In the genomic region with DNA sequence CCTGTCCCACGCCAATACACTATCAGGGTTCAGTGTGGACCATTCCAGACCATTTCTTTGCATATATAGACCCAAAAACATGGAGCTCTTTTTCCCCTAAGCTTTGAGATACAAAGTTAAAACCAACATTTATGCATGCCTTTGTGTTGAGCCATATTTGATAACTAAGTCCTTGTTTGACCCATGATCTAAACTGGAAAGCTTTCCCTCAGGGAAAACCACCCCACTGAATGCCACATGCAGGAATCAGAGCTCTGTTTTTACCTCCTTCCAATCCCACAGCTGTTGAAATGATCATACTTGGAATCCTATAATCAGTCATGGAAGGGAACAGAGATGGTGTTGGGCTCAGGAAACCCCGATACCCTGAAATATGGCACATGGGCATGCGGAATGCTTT, we compare ENCODE assay signal across 18 cellular contexts. TPM values are rescaled to one million over a fixed set of nuclear protein-coding genes. Genes with fewer than 3 reads are reported as not detected.
DNase-seq lines count a peak whose midpoint lies in the region; ATAC-seq, FAIRE-seq and TF ChIP-seq lines count a peak whose summit lies in the region.
"Had no signal": no experiment of that assay in that cellular context is flagged by ENCODE, and none has a peak within 500 bp of the region (broad histone marks: within the 10 kb centered on the region; RNA-seq: fewer than 3 reads in every experiment).

No MANE protein-coding gene starts in this region.

- FAIRE-seq in K562 (lab: Jason Lieb, UNC) = no peak

- H3K4me1 ChIP-seq in K562 (replicated peaks in 1 of 2; ENCODE audit: control insufficient read depth in 2 of 2, insufficient read depth in 2 of 2, low read length in 2 of 2) = no peaks in the 10 kb centered on the region
- H3K4me1 ChIP-seq: gastrocnemius medialis had no signal

- POLR2A ChIA-PET in AG04450 (lab: Yijun Ruan, JAX) = interaction anchor here (0.6 to 1.3 kb wide), 3 partner anchors 105 to 291 kb away, joined by 3 to 4 read pairs (median 3); no protein-coding TSS in a partner anchor
- POLR2A ChIA-PET in K562 (lab: Yijun Ruan, JAX) = interaction anchor here (0.7 to 1.5 kb wide), 2 partner anchors 251 to 266 kb away, joined by 3 to 6 read pairs; no protein-coding TSS in a partner anchor

- H3K4me2 ChIP-seq in K562 (ENCODE audit: insufficient read depth, low read length) = no peak overlapping the region

- TF ChIP-seq EP300 in K562 (IDR thresholded peaks at IDR 0.05; ENCODE audit: low read length) = no peak

- no peaks in the 10 kb centered on the region for H3K36me3 ChIP-seq in K562 (ENCODE audit: control insufficient read depth, insufficient read depth, low read length)
- H3K36me3 ChIP-seq: gastrocnemius medialis had no signal

- in situ Hi-C loops in K562 (cut with MboI) = loop anchor here (25.0 kb wide), 1 partner anchor 641 kb away; no protein-coding TSS in a partner anchor

- 27% methylated on average over 3 of the region's 3 CpGs for WGBS in K562 (ENCODE audit: insufficient coverage, low coverage, missing lambda C conversion rate)

- H3K9me1 ChIP-seq in K562 (ENCODE audit: control insufficient read depth, insufficient read depth, low read length) = no peaks in the 10 kb centered on the region

- no peaks in the 10 kb centered on the region for H4K20me1 ChIP-seq in K562 (replicated peaks; ENCODE audit: control insufficient read depth, insufficient read depth, low read length)

- no peak overlapping the region for H3K9ac ChIP-seq in K562 (ENCODE audit: insufficient read depth in 1 of 2, low read depth in 2 of 2, low read length in 2 of 2)

- DNase-seq in AG04450 (ENCODE audit: low read depth, low spot score) = peak; percentile 56
- DNase-seq in HFFc6 = peak; percentile 30
- DNase-seq in K562 (ENCODE audit: extremely low read depth in 1 of 4, low spot score in 3 of 4) = no peak
- no peak for DNase-seq in mesothelial cell of epicardium (ENCODE audit: low spot score in 2 of 2, unreplicated experiment in 2 of 2)
- DNase-seq in activated CD8-positive, alpha-beta memory T cell treated with anti-CD3 and anti-CD28 coated beads, Interleukin-2, amount 50 U/mL, for 4 hours = no peak
- no peak for DNase-seq in effector CD8-positive, alpha-beta T cell (lab: John Stamatoyannopoulos, UW)
- DNase-seq in HuH-7.5 (ENCODE audit: low spot score) = no peak
- DNase-seq in superior temporal gyrus (ENCODE audit: extremely low spot score) = no peak
- DNase-seq: activated CD4-positive, alpha-beta T cell treated with anti-CD3 and anti-CD28 coated beads, Interleukin-2, amount 10 ng/mL, durations not matched to agents 7 days and 5 days; activated naive CD4-positive, alpha-beta T cell treated with anti-CD3 and anti-CD28 coated beads, Interleukin-2, amount 10 ng/mL, durations not matched to agents 7 days and 5 days; effector memory CD8-positive, alpha-beta T cell; gastrocnemius medialis; H7; MM.1S; NCI-H187 treated with DMSO at 0.1 percent for 48 hours; NCI-H510A; OCI-M1 had no signal

- no peaks in the 10 kb centered on the region for H3K79me2 ChIP-seq in K562 (ENCODE audit: control insufficient read depth, insufficient read depth, low read length)

- H3K27ac Mint-ChIP-seq in HFFc6 = 0 out of 2 replicates have a peak overlapping the region, but pooled peaks have one; percentile 22
- peak overlapping the region; percentile 88 for H3K27ac Mint-ChIP-seq in mesothelial cell of epicardium
- H3K27ac Mint-ChIP-seq: activated CD4-positive, alpha-beta T cell treated with anti-CD3 and anti-CD28 coated beads, Interleukin-2, amount 10 ng/mL, durations not matched to agents 7 days and 5 days; activated naive CD4-positive, alpha-beta T cell treated with anti-CD3 and anti-CD28 coated beads, Interleukin-2, amount 10 ng/mL, durations not matched to agents 7 days and 5 days; effector memory CD8-positive, alpha-beta T cell had no signal

- TF ChIP-seq CTCF in AG04450 (IDR thresholded peaks at IDR 0.05; ENCODE audit: low read depth, low read length) = no peak
- TF ChIP-seq CTCF in HFFc6 (IDR thresholded peaks at IDR 0.05) = no peak
- TF ChIP-seq CTCF in K562 (IDR thresholded peaks at IDR 0.05 in 2 of 3, conservative IDR thresholded peaks at IDR 0.05 in 1 of 3; ENCODE audit: insufficient read depth in 2 of 3, low read depth in 1 of 3, low read length in 3 of 3) = no peak
- no peak for TF ChIP-seq CTCF in mesothelial cell of epicardium (IDR thresholded peaks at IDR 0.05; ENCODE audit: unreplicated experiment)

- H3K27ac ChIP-seq in AG04450 (ENCODE audit: low read depth, low read length) (peak overlapping the region; percentile 48), K562 (ENCODE audit: extremely low read depth, low read depth, low read length) (no peak overlapping the region)
- H3K27ac ChIP-seq: gastrocnemius medialis had no signal

- H3K9me3 Mint-ChIP-seq in HFFc6 (no peaks in the 10 kb centered on the region), mesothelial cell of epicardium (no peaks in the 10 kb centered on the region)
- H3K9me3 Mint-ChIP-seq: activated CD4-positive, alpha-beta T cell treated with anti-CD3 and anti-CD28 coated beads, Interleukin-2, amount 10 ng/mL, durations not matched to agents 7 days and 5 days; activated naive CD4-positive, alpha-beta T cell treated with anti-CD3 and anti-CD28 coated beads, Interleukin-2, amount 10 ng/mL, durations not matched to agents 7 days and 5 days; central memory CD8-positive, alpha-beta T cell; effector memory CD8-positive, alpha-beta T cell had no signal

- intact Hi-C loops in K562 (cut with micrococcal nuclease) = no loop called here

- H3K4me3 Mint-ChIP-seq in HFFc6 = peak overlapping the region; percentile 35; the same call in 1 of the 2 replicates
- H3K4me3 Mint-ChIP-seq in mesothelial cell of epicardium = no peak overlapping the region
- H3K4me3 Mint-ChIP-seq: activated CD4-positive, alpha-beta T cell treated with anti-CD3 and anti-CD28 coated beads, Interleukin-2, amount 10 ng/mL, durations not matched to agents 7 days and 5 days; activated naive CD4-positive, alpha-beta T cell treated with anti-CD3 and anti-CD28 coated beads, Interleukin-2, amount 10 ng/mL, durations not matched to agents 7 days and 5 days; central memory CD8-positive, alpha-beta T cell; effector memory CD8-positive, alpha-beta T cell had no signal

- H3K4me3 ChIP-seq in AG04450 (ENCODE audit: low read depth, low read length) (no peak overlapping the region), K562 (no peak overlapping the region)
- H3K4me3 ChIP-seq: gastrocnemius medialis had no signal

- BruUV-seq in K562 (replicated peaks; lab: Mats Ljungman, UMichigan) = no TSS peak

- no peak for ATAC-seq in K562
- ATAC-seq: effector memory CD8-positive, alpha-beta T cell; gastrocnemius medialis had no signal

- peaks cover 20% of the 10 kb centered on the region for H3K4me1 Mint-ChIP-seq in HFFc6 (ENCODE audit: low read depth)
- peaks cover 28% of the 10 kb centered on the region for H3K4me1 Mint-ChIP-seq in mesothelial cell of epicardium
- H3K4me1 Mint-ChIP-seq: activated CD4-positive, alpha-beta T cell treated with anti-CD3 and anti-CD28 coated beads, Interleukin-2, amount 10 ng/mL, durations not matched to agents 7 days and 5 days; activated naive CD4-positive, alpha-beta T cell treated with anti-CD3 and anti-CD28 coated beads, Interleukin-2, amount 10 ng/mL, durations not matched to agents 7 days and 5 days; central memory CD8-positive, alpha-beta T cell had no signal

- H3K27me3 Mint-ChIP-seq in HFFc6 (ENCODE audit: insufficient read depth) = peaks cover 4% of the 10 kb centered on the region; the same call in 1 of the 2 replicates
- H3K27me3 Mint-ChIP-seq in mesothelial cell of epicardium (ENCODE audit: low read depth) = no peaks in the 10 kb centered on the region

- H3K36me3 Mint-ChIP-seq in HFFc6 (ENCODE audit: low read depth) (no peaks in the 10 kb centered on the region), mesothelial cell of epicardium (no peaks in the 10 kb centered on the region)
- H3K36me3 Mint-ChIP-seq: activated naive CD4-positive, alpha-beta T cell treated with anti-CD3 and anti-CD28 coated beads, Interleukin-2, amount 10 ng/mL, durations not matched to agents 7 days and 5 days had no signal

- no peak for TF ChIP-seq RAD21 in K562 (CRISPR knock-in tag; conservative IDR thresholded peaks at IDR 0.05 in 1 of 2, IDR thresholded peaks at IDR 0.05 in 1 of 2)

- H3K9me3 ChIP-seq in AG04450 (ENCODE audit: control insufficient read depth, insufficient read depth, low read length) (no peaks in the 10 kb centered on the region), K562 (replicated peaks; ENCODE audit: control insufficient read depth, insufficient read depth, low read depth, low read length) (no peaks in the 10 kb centered on the region)
- H3K9me3 ChIP-seq: gastrocnemius medialis had no signal

- no peak overlapping the region for H2AFZ ChIP-seq in K562 (ENCODE audit: low read depth, low read length)

- H3K27me3 ChIP-seq in AG04450 (ENCODE audit: control insufficient read depth, insufficient read depth, low read length) (no peaks in the 10 kb centered on the region), K562 (ENCODE audit: control insufficient read depth in 2 of 2, insufficient read depth in 2 of 2, low read length in 2 of 2) (peaks cover 22 to 33% of the 10 kb centered on the region in 2 experiments)

- CTCF ChIA-PET in AG04450 (lab: Charles Lee) = interaction anchor here (0.5 to 2.1 kb wide), 8 partner anchors 12 to 328 kb away, joined by 3 to 15 read pairs (median 4); no protein-coding TSS in a partner anchor
- CTCF ChIA-PET in K562 (lab: Yijun Ruan, JAX; ENCODE audit: low intra/inter-chr PET ratio) = no interaction called here

- TF ChIP-seq POLR2A in K562 (conservative IDR thresholded peaks at IDR 0.05) = no peak

RNA-seq across cellular contexts. Expression of a gene that starts 14.8 kb away (rescaled TPM):
- polyA plus RNA-seq in AG04450 (2011; rRNA removed) (1.5 and 2.4 TPM in 2 replicates), K562 (2011; rRNA removed) (not detected in 2 replicates), K562 (2014; fragmentation: Illumina TruSeq; extraction: Trizol) (not detected in 2 replicates), K562 (2014; fragmentation: Nextera tagmentation; extraction: Ambion mirVana) (not detected), K562 (2014; rRNA removed) (not detected in 2 replicates)
- 1.7 and 2.0 TPM in 2 replicates for polyA minus RNA-seq in AG04450 (2011; rRNA and poly(A)+ RNA removed)
- 1 to 10 TPM; 1.3 to 2.0 (median 1.6) TPM for total RNA-seq in HFFc6 (2021; fragmentation: NEBNext Ultra II Directional; extraction: Animal tissue kit (Norgen Biotek cat#: 25700))
- total RNA-seq in K562 (2011; cell fraction: chromatin; rRNA removed; ENCODE audit: low replicate concordance) = not detected in 2 replicates
- not detected in 2 replicates for total RNA-seq in K562 (2011; cell fraction: nucleolus; rRNA removed)
- not detected in 2 replicates for total RNA-seq in K562 (2011; cell fraction: nucleoplasm; rRNA removed)
- total RNA-seq in K562 (2014; rRNA removed) (not detected in 2 replicates), K562 (2014; rRNA removed; fragmentation: Illumina TruSeq; extraction: Trizol) (not detected in 2 replicates), K562 (2015; rRNA removed; fragmentation: Illumina TruSeq; extraction: Trizol) (not detected in 2 replicates), K562 (2021) (not detected in 2 replicates), mesothelial cell of epicardium (4.1 to 4.9 TPM (median 4.9 TPM) in 3 replicates)
- not detected in 2 replicates for polyA plus RNA-seq in K562 (2011; cell fraction: cytosol; rRNA removed)
- not detected in 2 replicates for polyA plus RNA-seq in K562 (2011; cell fraction: nucleus; rRNA removed)
- polyA plus RNA-seq in K562 (2012) = not detected in 2 replicates
- not detected in 2 replicates for polyA minus RNA-seq in K562 (2011; rRNA and poly(A)+ RNA removed)
- not detected in 2 replicates for polyA minus RNA-seq in K562 (2011; cell fraction: cytosol; rRNA and poly(A)+ RNA removed)
- not detected in 2 replicates for polyA minus RNA-seq in K562 (2011; cell fraction: nucleus; rRNA and poly(A)+ RNA removed)

Comparison
In these comparisons a context has a peak if more than half of its experiments do, and no peak if none do; other contexts are left out.
1. DNase-seq: peak in AG04450 (single experiment) and HFFc6 (single experiment); none in K562 (0 of 4), mesothelial cell of epicardium (0 of 2), activated CD8-positive, alpha-beta memory T cell treated with anti-CD3 and anti-CD28 coated beads, Interleukin-2, amount 50 U/mL, for 4 hours (single experiment), effector CD8-positive, alpha-beta T cell (single experiment), HuH-7.5 (single experiment) and superior temporal gyrus (single experiment).